In the genomic region with DNA sequence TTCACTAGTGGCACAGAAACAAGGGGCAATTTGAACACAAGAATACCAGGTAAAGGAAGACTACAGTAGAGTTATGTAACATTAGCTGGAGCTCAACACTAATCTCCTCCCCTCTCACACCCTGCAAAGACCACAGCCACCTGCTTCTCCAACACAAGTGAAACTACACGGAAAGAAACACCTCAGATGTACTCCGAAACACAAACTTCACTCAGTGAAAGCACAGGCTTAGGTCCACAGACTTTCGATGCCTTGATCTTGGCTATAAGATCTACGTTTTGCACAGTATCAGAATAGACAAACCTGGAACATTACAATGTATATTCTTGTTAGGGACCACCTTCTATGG, we compare ENCODE assay signal across 10 cellular contexts.
DNase-seq lines count a peak whose midpoint lies in the region; ATAC-seq, FAIRE-seq and TF ChIP-seq lines count a peak whose summit lies in the region.
"Had no signal": no experiment of that assay in that cellular context is flagged by ENCODE, and none has a peak within 500 bp of the region (broad histone marks: within the 10 kb centered on the region; RNA-seq: fewer than 3 reads in every experiment).

No MANE protein-coding gene starts in this region.

- H3K27me3 ChIP-seq in GM06990 (replicated peaks; ENCODE audit: control insufficient read depth, insufficient read depth, low read length): no peaks in the 10 kb centered on the region
- H3K27me3 ChIP-seq: Peyer's patch had no signal

- peak; percentile 38 for ATAC-seq in GM18868 (IDR thresholded peaks at IDR 0.05; ENCODE audit: unreplicated experiment)
- ATAC-seq in HG02610 (IDR thresholded peaks at IDR 0.05; ENCODE audit: unreplicated experiment): peak; percentile 40
- ATAC-seq in HG03460 (IDR thresholded peaks at IDR 0.05; ENCODE audit: unreplicated experiment): no peak

- peak overlapping the region; percentile 31 for H3K4me3 ChIP-seq in GM06990 (replicated peaks; ENCODE audit: low read depth, low read length)
- H3K4me3 ChIP-seq: Peyer's patch had no signal

- no peak for TF ChIP-seq CTCF in GM06990 (IDR thresholded peaks at IDR 0.05; ENCODE audit: insufficient read depth, low read length, poor library complexity, severe bottlenecking)

- peaks cover 3% of the 10 kb centered on the region for H3K36me3 ChIP-seq in GM06990 (ENCODE audit: control insufficient read depth, insufficient read depth, low read length)
- H3K36me3 ChIP-seq: Peyer's patch had no signal

- no peak for DNase-seq in GM06990 (ENCODE audit: extremely low read depth, insufficient read length)
- no peak for DNase-seq in HTR-8/SVneo (ENCODE audit: insufficient read length, low spot score)
- DNase-seq in NCI-H1436 (lab: John Stamatoyannopoulos, UW): no peak
- no peak for DNase-seq in stimulated activated CD4-positive, alpha-beta T cell treated with anti-CD3 and anti-CD28 coated beads, Interleukin-15, amount 100 ng/mL, for 24 hours
- no peak for DNase-seq in NCI-H187 treated with DMSO at 0.1 percent for 48 hours (lab: John Stamatoyannopoulos, UW)

- peak; percentile 48 for FAIRE-seq in HTR-8/SVneo (lab: Jason Lieb, UNC)
- FAIRE-seq: H54 had no signal
